19 cellular contexts compared by ENCODE assay signal in the genomic region with DNA sequence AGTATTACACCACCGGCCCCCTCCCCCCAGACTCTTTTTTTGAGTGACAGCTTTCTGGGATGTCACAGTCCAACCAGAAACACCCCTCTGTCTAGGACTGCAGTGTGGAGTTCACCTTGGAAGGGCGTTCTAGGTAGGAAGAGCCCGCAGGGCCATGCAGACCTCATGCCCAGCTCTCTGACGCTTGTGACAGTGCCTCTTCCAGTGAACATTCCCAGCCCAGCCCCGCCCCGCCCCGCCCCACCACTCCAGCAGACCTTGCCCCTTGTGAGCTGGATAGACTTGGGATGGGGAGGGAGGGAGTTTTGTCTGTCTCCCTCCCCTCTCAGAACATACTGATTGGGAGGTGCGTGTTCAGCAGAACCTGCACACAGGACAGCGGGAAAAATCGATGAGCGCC.
DNase-seq lines count a peak whose midpoint lies in the region; ATAC-seq and TF ChIP-seq lines count a peak whose summit lies in the region.
"Had no signal": no experiment of that assay in that cellular context is flagged by ENCODE, and none has a peak within 500 bp of the region (broad histone marks: within the 10 kb centered on the region; RNA-seq: fewer than 3 reads in every experiment).

No MANE protein-coding gene starts in this region.

- H3K9me3 ChIP-seq in heart right ventricle (no peaks in the 10 kb centered on the region), uterus (no peaks in the 10 kb centered on the region)

- H3K4me1 ChIP-seq in heart right ventricle: peaks cover 38 to 75% (median 68%) of the 10 kb centered on the region in 9 donors
- H3K4me1 ChIP-seq in uterus: peaks cover 15 to 37% of the 10 kb centered on the region in 2 donors
- H3K4me1 ChIP-seq: foreskin keratinocyte, parathyroid adenoma had no signal

- TF ChIP-seq POLR2A in uterus (IDR thresholded peaks at IDR 0.05): no peak

- peak overlapping the region in 8 of 10 donors; percentile 79 to 95 (median 89) for H3K27ac ChIP-seq in heart right ventricle
- H3K27ac ChIP-seq in uterus: peak overlapping the region; percentile 91 to 92
- H3K27ac ChIP-seq: foreskin keratinocyte, parathyroid adenoma had no signal

- peak overlapping the region; percentile 65 for H3K27ac Mint-ChIP-seq in activated T-helper 1 cell treated with anti-CD3 and anti-CD28 coated beads, Interleukin-12 subunit alpha, Interleukin-12 subunit beta, Interleukin-2, Interleukin-4 antibody, amounts not matched to agents 30 ng/mL and 10 ng/mL and 1 ng/mL, durations not matched to agents 14 hours and 24 hours and 36 hours
- no peak overlapping the region for H3K27ac Mint-ChIP-seq in osteocyte (ENCODE audit: unreplicated experiment)
- no peak overlapping the region for H3K27ac Mint-ChIP-seq in activated CD4-positive, alpha-beta T cell treated with anti-CD3 and anti-CD28 coated beads, Interleukin-2, amount 10 ng/mL, durations not matched to agents 7 days and 5 days
- H3K27ac Mint-ChIP-seq: CD4-positive, CD25-positive, alpha-beta regulatory T cell had no signal

- H3K4me3 Mint-ChIP-seq in activated T-helper 1 cell treated with anti-CD3 and anti-CD28 coated beads, Interleukin-12 subunit alpha, Interleukin-12 subunit beta, Interleukin-2, Interleukin-4 antibody, amounts not matched to agents 30 ng/mL and 10 ng/mL and 1 ng/mL, durations not matched to agents 14 hours and 24 hours and 36 hours: no peak overlapping the region
- H3K4me3 Mint-ChIP-seq in osteocyte (ENCODE audit: unreplicated experiment): no peak overlapping the region
- no peak overlapping the region for H3K4me3 Mint-ChIP-seq in activated CD4-positive, alpha-beta T cell treated with anti-CD3 and anti-CD28 coated beads, Interleukin-2, amount 10 ng/mL, durations not matched to agents 7 days and 5 days
- H3K4me3 Mint-ChIP-seq: CD4-positive, CD25-positive, alpha-beta regulatory T cell; naive thymus-derived CD4-positive, alpha-beta T cell had no signal

- WGBS in heart right ventricle, 2 donors: 91 to 93% methylated on average over 11 of the region's 11 CpGs

- peaks cover 69% of the 10 kb centered on the region for H3K36me3 Mint-ChIP-seq in activated T-helper 1 cell treated with anti-CD3 and anti-CD28 coated beads, Interleukin-12 subunit alpha, Interleukin-12 subunit beta, Interleukin-2, Interleukin-4 antibody, amounts not matched to agents 30 ng/mL and 10 ng/mL and 1 ng/mL, durations not matched to agents 14 hours and 24 hours and 36 hours (ENCODE audit: low read depth)
- peaks cover 63% of the 10 kb centered on the region for H3K36me3 Mint-ChIP-seq in osteocyte (ENCODE audit: unreplicated experiment)
- peaks cover 75% of the 10 kb centered on the region for H3K36me3 Mint-ChIP-seq in activated CD4-positive, alpha-beta T cell treated with anti-CD3 and anti-CD28 coated beads, Interleukin-2, amount 10 ng/mL, durations not matched to agents 7 days and 5 days (ENCODE audit: low read depth)

- H3K27me3 ChIP-seq in heart right ventricle: no peaks in the 10 kb centered on the region
- no peaks in the 10 kb centered on the region for H3K27me3 ChIP-seq in uterus
- H3K27me3 ChIP-seq: foreskin keratinocyte had no signal

- CTCF ChIA-PET in activated CD4-positive, alpha-beta T cell treated with anti-CD3 and anti-CD28 coated beads, Interleukin-2, amount 10 ng/mL, durations not matched to agents 7 days and 5 days (lab: Charles Lee): no interaction called here

- no peak for ATAC-seq in heart right ventricle
- ATAC-seq in left lobe of liver: no peak
- ATAC-seq in HG03095 (IDR thresholded peaks at IDR 0.05; ENCODE audit: unreplicated experiment): no peak
- ATAC-seq: activated naive CD4-positive, alpha-beta T cell treated with anti-CD3 and anti-CD28 coated beads, Interleukin-2, amount 50 U/mL, for 72 hours; foreskin keratinocyte; naive thymus-derived CD4-positive, alpha-beta T cell had no signal

- no peaks in the 10 kb centered on the region for H3K9me3 Mint-ChIP-seq in activated T-helper 1 cell treated with anti-CD3 and anti-CD28 coated beads, Interleukin-12 subunit alpha, Interleukin-12 subunit beta, Interleukin-2, Interleukin-4 antibody, amounts not matched to agents 30 ng/mL and 10 ng/mL and 1 ng/mL, durations not matched to agents 14 hours and 24 hours and 36 hours
- no peaks in the 10 kb centered on the region for H3K9me3 Mint-ChIP-seq in osteocyte (ENCODE audit: unreplicated experiment)
- H3K9me3 Mint-ChIP-seq in activated CD4-positive, alpha-beta T cell treated with anti-CD3 and anti-CD28 coated beads, Interleukin-2, amount 10 ng/mL, durations not matched to agents 7 days and 5 days: no peaks in the 10 kb centered on the region
- H3K9me3 Mint-ChIP-seq: activated naive CD4-positive, alpha-beta T cell treated with anti-CD3 and anti-CD28 coated beads, Interleukin-2, amount 50 U/mL, for 72 hours had no signal

- H3K4me3 ChIP-seq in heart right ventricle: no peak overlapping the region
- H3K4me3 ChIP-seq in uterus: no peak overlapping the region
- H3K4me3 ChIP-seq: lung, skin epidermis had no signal

- no peaks in the 10 kb centered on the region for H3K27me3 Mint-ChIP-seq in activated T-helper 1 cell treated with anti-CD3 and anti-CD28 coated beads, Interleukin-12 subunit alpha, Interleukin-12 subunit beta, Interleukin-2, Interleukin-4 antibody, amounts not matched to agents 30 ng/mL and 10 ng/mL and 1 ng/mL, durations not matched to agents 14 hours and 24 hours and 36 hours (ENCODE audit: insufficient read depth)
- no peaks in the 10 kb centered on the region for H3K27me3 Mint-ChIP-seq in osteocyte (ENCODE audit: unreplicated experiment)
- H3K27me3 Mint-ChIP-seq in activated CD4-positive, alpha-beta T cell treated with anti-CD3 and anti-CD28 coated beads, Interleukin-2, amount 10 ng/mL, durations not matched to agents 7 days and 5 days: no peaks in the 10 kb centered on the region
- H3K27me3 Mint-ChIP-seq: CD4-positive, CD25-positive, alpha-beta regulatory T cell; naive thymus-derived CD4-positive, alpha-beta T cell had no signal

- intact Hi-C loops in heart right ventricle (cut with DNase I) (no loop called here), cardiac septum (cut with DNase I) (no loop called here), uterus (cut with DNase I; ENCODE audit: low total_unique reads) (no loop called here)
- intact Hi-C loops in activated T-helper 1 cell treated with anti-CD3 and anti-CD28 coated beads, Interleukin-12 subunit alpha, Interleukin-12 subunit beta, Interleukin-2, Interleukin-4 antibody, amounts not matched to agents 30 ng/mL and 10 ng/mL and 1 ng/mL, durations not matched to agents 14 hours and 24 hours and 36 hours (cut with micrococcal nuclease): no loop called here

- DNase-seq in heart right ventricle (no peak), cardiac septum (ENCODE audit: low spot score) (no peak), osteocyte (ENCODE audit: extremely low spot score, unreplicated experiment) (peak; percentile 19), uterus (no peak), left lobe of liver (ENCODE audit: low spot score) (no peak)
- no peak for DNase-seq in activated T-helper 1 cell treated with anti-CD3 and anti-CD28 coated beads, Interleukin-12 subunit alpha, Interleukin-12 subunit beta, Interleukin-2, Interleukin-4 antibody, amounts not matched to agents 30 ng/mL and 10 ng/mL and 1 ng/mL, durations not matched to agents 14 hours and 24 hours and 36 hours (ENCODE audit: low spot score)
- no peak for DNase-seq in activated CD4-positive, alpha-beta T cell treated with anti-CD3 and anti-CD28 coated beads, Interleukin-2, amount 10 ng/mL, durations not matched to agents 7 days and 5 days
- DNase-seq: activated CD4-positive, alpha-beta T cell treated with anti-CD3 and anti-CD28 coated beads, Interleukin-2, amount 50 U/mL, for 1 hour; activated T-cell treated with anti-CD3 and anti-CD28 coated beads for 4 hours; CD4-positive, CD25-positive, alpha-beta regulatory T cell; foreskin keratinocyte; naive thymus-derived CD4-positive, alpha-beta T cell; NCI-H1436; stimulated activated CD4-positive, alpha-beta T cell treated with anti-CD3 and anti-CD28 coated beads, Interleukin-4, amount 100 ng/mL, for 1 hour had no signal

- H3K4me1 Mint-ChIP-seq in activated T-helper 1 cell treated with anti-CD3 and anti-CD28 coated beads, Interleukin-12 subunit alpha, Interleukin-12 subunit beta, Interleukin-2, Interleukin-4 antibody, amounts not matched to agents 30 ng/mL and 10 ng/mL and 1 ng/mL, durations not matched to agents 14 hours and 24 hours and 36 hours (ENCODE audit: low read depth): peaks cover 19% of the 10 kb centered on the region
- peaks cover 31% of the 10 kb centered on the region for H3K4me1 Mint-ChIP-seq in osteocyte (ENCODE audit: unreplicated experiment)
- peaks cover 6% of the 10 kb centered on the region for H3K4me1 Mint-ChIP-seq in activated CD4-positive, alpha-beta T cell treated with anti-CD3 and anti-CD28 coated beads, Interleukin-2, amount 10 ng/mL, durations not matched to agents 7 days and 5 days

- POLR2A ChIA-PET in activated CD4-positive, alpha-beta T cell treated with anti-CD3 and anti-CD28 coated beads, Interleukin-2, amount 10 ng/mL, durations not matched to agents 7 days and 5 days (lab: Charles Lee): no interaction called here

- TF ChIP-seq CTCF in heart right ventricle (IDR thresholded peaks at IDR 0.05): no peak
- no peak for TF ChIP-seq CTCF in osteocyte (IDR thresholded peaks at IDR 0.05)
- no peak for TF ChIP-seq CTCF in uterus (IDR thresholded peaks at IDR 0.05)

- H3K36me3 ChIP-seq in heart right ventricle: peaks cover 0 to 90% (median 2%) of the 10 kb centered on the region in 9 donors
- no peaks in the 10 kb centered on the region for H3K36me3 ChIP-seq in uterus
